8 cellular contexts compared by ENCODE assay signal in the genomic region with DNA sequence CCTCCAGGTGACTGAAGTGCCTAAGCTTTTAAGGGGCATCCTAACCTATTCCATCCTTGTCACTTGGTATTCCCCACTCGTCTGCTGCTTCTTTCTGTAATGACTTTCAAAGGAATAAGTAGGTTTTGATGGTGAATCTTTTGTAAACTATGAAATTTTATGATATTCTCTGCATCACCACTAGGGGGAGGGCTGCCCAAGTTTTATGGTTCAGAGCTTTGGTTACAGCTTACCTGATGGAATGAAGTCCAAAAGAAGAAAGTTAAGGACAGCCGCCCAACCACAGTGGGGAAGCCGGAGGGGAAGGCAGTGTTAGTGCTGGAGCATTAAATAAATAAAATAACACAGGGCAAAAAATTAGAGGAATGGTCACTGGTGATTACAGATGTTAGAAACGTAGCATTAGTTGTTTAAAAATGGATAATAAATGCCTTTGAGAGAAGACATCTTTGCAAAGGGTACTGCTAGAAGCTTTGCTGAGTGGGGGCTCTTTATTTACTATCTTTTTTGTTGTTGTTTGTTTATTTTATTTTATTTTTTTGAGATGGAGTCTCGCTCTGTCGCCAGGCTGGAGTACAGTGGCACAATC.
DNase-seq lines count a peak whose midpoint lies in the region; ATAC-seq, FAIRE-seq and TF ChIP-seq lines count a peak whose summit lies in the region.

No MANE protein-coding gene starts in this region.

- no peaks in the 10 kb centered on the region for H3K27me3 ChIP-seq in esophagus muscularis mucosa

- ATAC-seq in A549 = no peak
- peak; percentile 40; the same call in 1 of the 3 replicates for ATAC-seq in SK-N-SH treated with all-trans-retinoic acid at 6 μM for 48 hours
- ATAC-seq in GM21367 (IDR thresholded peaks at IDR 0.05; ENCODE audit: unreplicated experiment) = no peak
- ATAC-seq in HG03139 (IDR thresholded peaks at IDR 0.05; ENCODE audit: unreplicated experiment) = no peak

- H3K36me3 ChIP-seq in esophagus muscularis mucosa = no peaks in the 10 kb centered on the region

- no peak for FAIRE-seq in A549 (lab: Jason Lieb, UNC)

- TF ChIP-seq EP300 in A549 (IDR thresholded peaks at IDR 0.05) = no peak
- TF ChIP-seq EP300 in esophagus muscularis mucosa (IDR thresholded peaks at IDR 0.05) = no peak

- H3K9me3 ChIP-seq in A549 (no peaks in the 10 kb centered on the region), esophagus muscularis mucosa (no peaks in the 10 kb centered on the region)

- H3K27ac ChIP-seq in A549 (no peak overlapping the region), esophagus muscularis mucosa (replicated peaks in 1 of 4) (no peak overlapping the region)

- no peaks in the 10 kb centered on the region for H3K4me1 ChIP-seq in A549
- no peaks in the 10 kb centered on the region for H3K4me1 ChIP-seq in esophagus muscularis mucosa

- no peak overlapping the region for H3K4me3 ChIP-seq in A549
- no peak overlapping the region for H3K4me3 ChIP-seq in esophagus muscularis mucosa

- CTCF ChIA-PET in A549 (lab: Yijun Ruan, JAX) = interaction anchor here (0.8 to 1.4 kb wide), 7 partner anchors 9 to 1521 kb away, joined by 3 to 7 read pairs (median 3); no protein-coding TSS in a partner anchor

- H3K4me2 ChIP-seq in A549 = no peak overlapping the region

- peak; percentile 49; the same call in 2 of the 3 replicates for TF ChIP-seq CTCF in A549 (IDR thresholded peaks at IDR 0.05)
- peak; percentile 49 to 69 (median 59) for TF ChIP-seq CTCF in esophagus muscularis mucosa (IDR thresholded peaks at IDR 0.05)

- TF ChIP-seq RAD21 in A549 (conservative IDR thresholded peaks at IDR 0.05 in 1 of 2, IDR thresholded peaks at IDR 0.05 in 1 of 2) = peak; percentile 55 to 57

- WGBS in A549 (ENCODE audit: missing lambda C conversion rate) = 32% methylated on average over 6 of the region's 6 CpGs
- 56% methylated on average over 6 of the region's 6 CpGs for WGBS in esophagus muscularis mucosa

- POLR2A ChIA-PET in A549 (lab: Yijun Ruan, JAX) = no interaction called here

- no peak for TF ChIP-seq POLR2A in A549 (IDR thresholded peaks at IDR 0.05; ENCODE audit: low read length)
- TF ChIP-seq POLR2A in esophagus muscularis mucosa (IDR thresholded peaks at IDR 0.05; ENCODE audit: low read depth) = no peak

- DNase-seq in A549 (ENCODE audit: low read depth in 1 of 2, low spot score in 1 of 2) = peak; percentile 3 to 19
- peak; percentile 7 for DNase-seq in ELF-1 (ENCODE audit: low read depth, low spot score)
- DNase-seq in HuH-7.5 (ENCODE audit: low spot score) = peak; percentile 28
- DNase-seq in esophagus muscularis mucosa (ENCODE audit: extremely low spot score) = no peak
- DNase-seq in pons (ENCODE audit: low spot score) = peak; percentile 17

- intact Hi-C loops in esophagus muscularis mucosa (cut with DNase I) = no loop called here

TF ChIP-seq in A549, 52 proteins besides CTCF, POLR2A, EP300 and RAD21:
- TF ChIP-seq RNF2 (IDR thresholded peaks at IDR 0.05; ENCODE audit: borderline replicate concordance, low read depth) (no peak), SMC3 (IDR thresholded peaks at IDR 0.05) (peak; percentile 62), MAZ (IDR thresholded peaks at IDR 0.05; ENCODE audit: borderline replicate concordance, low read depth, low read length) (no peak)
- TF ChIP-seq, protein P1, sequence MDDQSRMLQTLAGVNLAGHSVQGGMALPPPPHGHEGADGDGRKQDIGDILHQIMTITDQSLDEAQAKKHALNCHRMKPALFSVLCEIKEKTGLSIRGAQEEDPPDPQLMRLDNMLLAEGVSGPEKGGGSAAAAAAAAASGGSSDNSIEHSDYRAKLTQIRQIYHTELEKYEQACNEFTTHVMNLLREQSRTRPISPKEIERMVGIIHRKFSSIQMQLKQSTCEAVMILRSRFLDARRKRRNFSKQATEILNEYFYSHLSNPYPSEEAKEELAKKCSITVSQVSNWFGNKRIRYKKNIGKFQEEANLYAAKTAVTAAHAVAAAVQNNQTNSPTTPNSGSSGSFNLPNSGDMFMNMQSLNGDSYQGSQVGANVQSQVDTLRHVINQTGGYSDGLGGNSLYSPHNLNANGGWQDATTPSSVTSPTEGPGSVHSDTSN (IDR thresholded peaks at IDR 0.05) = no peak
- TF ChIP-seq, protein P2, sequence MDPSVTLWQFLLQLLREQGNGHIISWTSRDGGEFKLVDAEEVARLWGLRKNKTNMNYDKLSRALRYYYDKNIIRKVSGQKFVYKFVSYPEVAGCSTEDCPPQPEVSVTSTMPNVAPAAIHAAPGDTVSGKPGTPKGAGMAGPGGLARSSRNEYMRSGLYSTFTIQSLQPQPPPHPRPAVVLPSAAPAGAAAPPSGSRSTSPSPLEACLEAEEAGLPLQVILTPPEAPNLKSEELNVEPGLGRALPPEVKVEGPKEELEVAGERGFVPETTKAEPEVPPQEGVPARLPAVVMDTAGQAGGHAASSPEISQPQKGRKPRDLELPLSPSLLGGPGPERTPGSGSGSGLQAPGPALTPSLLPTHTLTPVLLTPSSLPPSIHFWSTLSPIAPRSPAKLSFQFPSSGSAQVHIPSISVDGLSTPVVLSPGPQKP (IDR thresholded peaks at IDR 0.05; ENCODE audit: low read depth, low read length) = no peak

TF ChIP-seq in SK-N-SH treated with all-trans-retinoic acid at 6 μM for 48 hours, 23 proteins besides CTCF, POLR2A, EP300 and RAD21:
- TF ChIP-seq SNAI2 (CRISPR knock-in tag; IDR thresholded peaks at IDR 0.05) (no peak), OSR1 (CRISPR knock-in tag; IDR thresholded peaks at IDR 0.05) (no peak), ZC3H10 (CRISPR knock-in tag; IDR thresholded peaks at IDR 0.05) (no peak), GLIS3 (CRISPR knock-in tag; IDR thresholded peaks at IDR 0.05) (no peak), ZNF565 (CRISPR knock-in tag; conservative IDR thresholded peaks at IDR 0.05; ENCODE audit: low read depth) (no peak), TCF4 (CRISPR knock-in tag; IDR thresholded peaks at IDR 0.05; ENCODE audit: borderline replicate concordance) (no peak), PPARA (CRISPR knock-in tag; IDR thresholded peaks at IDR 0.05; ENCODE audit: borderline replicate concordance) (no peak), CSDC2 (CRISPR knock-in tag; IDR thresholded peaks at IDR 0.05) (no peak), ZNF8 (CRISPR knock-in tag; IDR thresholded peaks at IDR 0.05) (no peak), ZNF70 (CRISPR knock-in tag; IDR thresholded peaks at IDR 0.05) (no peak)
- TF ChIP-seq, protein P3, sequence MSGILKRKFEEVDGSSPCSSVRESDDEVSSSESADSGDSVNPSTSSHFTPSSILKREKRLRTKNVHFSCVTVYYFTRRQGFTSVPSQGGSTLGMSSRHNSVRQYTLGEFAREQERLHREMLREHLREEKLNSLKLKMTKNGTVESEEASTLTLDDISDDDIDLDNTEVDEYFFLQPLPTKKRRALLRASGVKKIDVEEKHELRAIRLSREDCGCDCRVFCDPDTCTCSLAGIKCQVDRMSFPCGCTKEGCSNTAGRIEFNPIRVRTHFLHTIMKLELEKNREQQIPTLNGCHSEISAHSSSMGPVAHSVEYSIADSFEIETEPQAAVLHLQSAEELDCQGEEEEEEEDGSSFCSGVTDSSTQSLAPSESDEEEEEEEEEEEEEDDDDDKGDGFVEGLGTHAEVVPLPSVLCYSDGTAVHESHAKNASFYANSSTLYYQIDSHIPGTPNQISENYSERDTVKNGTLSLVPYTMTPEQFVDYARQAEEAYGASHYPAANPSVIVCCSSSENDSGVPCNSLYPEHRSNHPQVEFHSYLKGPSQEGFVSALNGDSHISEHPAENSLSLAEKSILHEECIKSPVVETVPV (CRISPR knock-in tag; IDR thresholded peaks at IDR 0.05) = no peak
- TF ChIP-seq, protein P4, sequence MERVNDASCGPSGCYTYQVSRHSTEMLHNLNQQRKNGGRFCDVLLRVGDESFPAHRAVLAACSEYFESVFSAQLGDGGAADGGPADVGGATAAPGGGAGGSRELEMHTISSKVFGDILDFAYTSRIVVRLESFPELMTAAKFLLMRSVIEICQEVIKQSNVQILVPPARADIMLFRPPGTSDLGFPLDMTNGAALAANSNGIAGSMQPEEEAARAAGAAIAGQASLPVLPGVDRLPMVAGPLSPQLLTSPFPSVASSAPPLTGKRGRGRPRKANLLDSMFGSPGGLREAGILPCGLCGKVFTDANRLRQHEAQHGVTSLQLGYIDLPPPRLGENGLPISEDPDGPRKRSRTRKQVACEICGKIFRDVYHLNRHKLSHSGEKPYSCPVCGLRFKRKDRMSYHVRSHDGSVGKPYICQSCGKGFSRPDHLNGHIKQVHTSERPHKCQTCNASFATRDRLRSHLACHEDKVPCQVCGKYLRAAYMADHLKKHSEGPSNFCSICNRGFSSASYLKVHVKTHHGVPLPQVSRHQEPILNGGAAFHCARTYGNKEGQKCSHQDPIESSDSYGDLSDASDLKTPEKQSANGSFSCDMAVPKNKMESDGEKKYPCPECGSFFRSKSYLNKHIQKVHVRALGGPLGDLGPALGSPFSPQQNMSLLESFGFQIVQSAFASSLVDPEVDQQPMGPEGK (CRISPR knock-in tag; IDR thresholded peaks at IDR 0.05; ENCODE audit: borderline replicate concordance) = no peak
